23 cellular contexts compared by ENCODE assay signal in genomic region chr12:85779768-85780167, GRCh38. TPM values are rescaled to one million over a fixed set of nuclear protein-coding genes. Genes with fewer than 3 reads are reported as not detected.
DNase-seq lines count a peak whose midpoint lies in the region; ATAC-seq, FAIRE-seq and TF ChIP-seq lines count a peak whose summit lies in the region.
"Had no signal": no experiment of that assay in that cellular context is flagged by ENCODE, and none has a peak within 500 bp of the region (broad histone marks: within the 10 kb centered on the region; RNA-seq: fewer than 3 reads in every experiment).

No MANE protein-coding gene starts in this region.

- peaks cover 38 to 41% of the 10 kb centered on the region in 2 experiments for H3K4me1 Mint-ChIP-seq in H9
- H3K4me1 Mint-ChIP-seq: memory B cell; naive thymus-derived CD4-positive, alpha-beta T cell; stimulated activated effector memory CD8-positive, alpha-beta T cell treated with anti-CD3 and anti-CD28 coated beads, Interleukin-12 subunit alpha, Interleukin-12 subunit beta, amount 100 ng/mL, for 72 hours had no signal

- H2BK120ac ChIP-seq in H9 (ENCODE audit: low read depth, low read length, poor library complexity, severe bottlenecking) (no peak overlapping the region), H1 (replicated peaks; ENCODE audit: low read depth, low read length) (no peak overlapping the region)

- H3K27me3 ChIP-seq in H9 (ENCODE audit: insufficient read depth, low read length) (no peaks in the 10 kb centered on the region), H1 (replicated peaks in 1 of 4; ENCODE audit: control insufficient read depth in 3 of 4, extremely low read depth in 1 of 4, insufficient read depth in 3 of 4, low read length in 3 of 4) (no peaks in the 10 kb centered on the region)
- H3K27me3 ChIP-seq: esophagus muscularis mucosa, right lobe of liver, thyroid gland had no signal

- peak overlapping the region in 2 of 3 experiments; percentile 60 to 78; a peak in 4 of 7 replicates for H3K27ac Mint-ChIP-seq in H9
- H3K27ac Mint-ChIP-seq: activated CD8-positive, alpha-beta T cell treated with anti-CD3 and anti-CD28 coated beads for 36 hours; activated naive CD4-positive, alpha-beta T cell treated with anti-CD3 and anti-CD28 coated beads for 36 hours; memory B cell; naive thymus-derived CD4-positive, alpha-beta T cell; stimulated activated effector memory CD8-positive, alpha-beta T cell treated with anti-CD3 and anti-CD28 coated beads, Interleukin-12 subunit alpha, Interleukin-12 subunit beta, amount 100 ng/mL, for 72 hours had no signal

- H3K79me2 ChIP-seq in H9 (ENCODE audit: insufficient read depth, low read length): no peaks in the 10 kb centered on the region
- no peaks in the 10 kb centered on the region for H3K79me2 ChIP-seq in H1 (ENCODE audit: control insufficient read depth in 1 of 2, insufficient read depth in 2 of 2, low read length in 2 of 2)

- TF ChIP-seq CTCF in H9 (conservative IDR thresholded peaks at IDR 0.05): no peak
- no peak for TF ChIP-seq CTCF in H1 (IDR thresholded peaks at IDR 0.05; ENCODE audit: control extremely low read depth in 1 of 3, insufficient read depth in 1 of 3, low read depth in 1 of 3, low read length in 3 of 3)

- H3K27ac ChIP-seq in H9 (ENCODE audit: insufficient read length, low read depth, low read length): no peak overlapping the region
- no peak overlapping the region for H3K27ac ChIP-seq in H1 (ENCODE audit: low read depth, low read length)
- H3K27ac ChIP-seq: esophagus muscularis mucosa, right lobe of liver, thyroid gland had no signal

- WGBS in H9 (ENCODE audit: extremely low coverage, insufficient read length, low lambda C conversion rate): no CpG with 5 or more reads among the region's 2 CpGs
- WGBS in H1 (ENCODE audit: extremely low coverage in 1 of 2, insufficient coverage in 1 of 2, insufficient read length in 1 of 2, insufficient replicate concordance in 2 of 2, low coverage in 1 of 2, low lambda C conversion rate in 2 of 2, missing lambda C conversion rate in 1 of 2), 2 experiments: 47% methylated on average over 2 of the region's 2 CpGs; no CpG with 5 or more reads in 1 of the 2 experiments

- H3K4ac ChIP-seq in H9 (ENCODE audit: low read depth, low read length) (no peak overlapping the region), H1 (replicated peaks; ENCODE audit: insufficient read length, low read depth, low read length) (no peak overlapping the region)

- H2BK12ac ChIP-seq in H9 (ENCODE audit: insufficient read length, low read depth, low read length): no peak overlapping the region
- H2BK12ac ChIP-seq in H1 (ENCODE audit: low read depth, low read length): no peak overlapping the region

- H3K4me1 ChIP-seq in H9 (ENCODE audit: insufficient read depth, low read length) (peaks cover 3% of the 10 kb centered on the region; the same call in 1 of the 2 replicates), H1 (replicated peaks in 1 of 4; ENCODE audit: control insufficient read depth in 3 of 4, insufficient read depth in 4 of 4, low read length in 3 of 4) (peaks cover 0 to 17% (median 1%) of the 10 kb centered on the region in 4 experiments; a peak in 2 of 7 replicates)
- H3K4me1 ChIP-seq: esophagus muscularis mucosa, right lobe of liver, thyroid gland had no signal

- H4K8ac ChIP-seq in H9 (replicated peaks; ENCODE audit: insufficient read length, low read depth, low read length): no peak overlapping the region
- H4K8ac ChIP-seq in H1 (ENCODE audit: extremely low read depth, insufficient read depth, low read length): no peak overlapping the region

- H3K27me3 Mint-ChIP-seq in H9 (ENCODE audit: low read depth): no peaks in the 10 kb centered on the region
- H3K27me3 Mint-ChIP-seq: activated CD8-positive, alpha-beta T cell treated with anti-CD3 and anti-CD28 coated beads for 36 hours; memory B cell; naive thymus-derived CD4-positive, alpha-beta T cell had no signal

- no peak overlapping the region for H3K18ac ChIP-seq in H9 (ENCODE audit: insufficient read length, low read depth, low read length)
- H3K18ac ChIP-seq in H1 (ENCODE audit: extremely low read depth, low read length): no peak overlapping the region; the same call in 1 of the 2 replicates

- H3K23me2 ChIP-seq in H9 (ENCODE audit: insufficient read length, low read depth, low read length, poor library complexity, severe bottlenecking) (no peaks in the 10 kb centered on the region), H1 (ENCODE audit: low read depth, low read length) (no peaks in the 10 kb centered on the region; the same call in 1 of the 2 replicates)

- H3K79me1 ChIP-seq in H9 (ENCODE audit: insufficient read depth, low read depth, low read length, poor library complexity, severe bottlenecking) (no peaks in the 10 kb centered on the region), H1 (ENCODE audit: low read depth, low read length) (no peaks in the 10 kb centered on the region)

- H2AK5ac ChIP-seq in H9 (ENCODE audit: insufficient read length, low read length): no peak overlapping the region
- no peak overlapping the region for H2AK5ac ChIP-seq in H1 (ENCODE audit: low read depth, low read length)

- H2AFZ ChIP-seq in H9 (ENCODE audit: low read length) (no peak overlapping the region), H1 (ENCODE audit: low read length) (no peak overlapping the region)

- no peak overlapping the region for H3T11ph ChIP-seq in H9 (ENCODE audit: low read length)

- ATAC-seq in HG02678 (IDR thresholded peaks at IDR 0.05; ENCODE audit: unreplicated experiment): no peak
- ATAC-seq: activated CD8-positive, alpha-beta T cell treated with anti-CD3 and anti-CD28 coated beads for 36 hours; activated T-cell treated with anti-CD3 and anti-CD28 coated beads, Interleukin-2, amount 50 U/mL, for 4 hours; naive thymus-derived CD4-positive, alpha-beta T cell; right lobe of liver; SK-N-SH treated with all-trans-retinoic acid at 6 μM for 48 hours; stimulated activated effector memory CD8-positive, alpha-beta T cell treated with anti-CD3 and anti-CD28 coated beads, Interleukin-12 subunit alpha, Interleukin-12 subunit beta, amount 100 ng/mL, for 72 hours had no signal

- H4K5ac ChIP-seq in H9 (ENCODE audit: insufficient read length, low read depth, low read length) (no peak overlapping the region), H1 (ENCODE audit: insufficient read length, low read depth, low read length) (no peak overlapping the region)

- H3K4me2 ChIP-seq in H9 (ENCODE audit: insufficient read depth, insufficient read length, low read length) (no peak overlapping the region), H1 (ENCODE audit: insufficient read depth in 1 of 2, low read depth in 2 of 2, low read length in 2 of 2) (0 out of 4 replicates have a peak overlapping the region, but pooled peaks have one; percentile 0 to 36)

- no peak for DNase-seq in H9
- peak; percentile 96 for DNase-seq in NCI-H146 (lab: John Stamatoyannopoulos, UW)
- peak; percentile 98 for DNase-seq in NCI-H69 (lab: John Stamatoyannopoulos, UW)
- no peak for DNase-seq in H1 (ENCODE audit: low read depth in 1 of 2, low spot score in 2 of 2)
- DNase-seq in KBM-7: no peak
- DNase-seq in stimulated activated CD4-positive, alpha-beta T cell treated with anti-CD3 and anti-CD28 coated beads, Interleukin-15, amount 100 ng/mL, for 24 hours: no peak
- DNase-seq: activated CD4-positive, CD25-positive, alpha-beta regulatory T cell; activated CD8-positive, alpha-beta T cell treated with anti-CD3 and anti-CD28 coated beads for 36 hours; activated naive CD4-positive, alpha-beta T cell treated with anti-CD3 and anti-CD28 coated beads for 36 hours; activated T-cell treated with anti-CD3 and anti-CD28 coated beads, Interleukin-2, amount 50 U/mL, for 4 hours; AML-193; anterior cingulate cortex; cerebellar nuclear complex; effector CD4-positive, alpha-beta T cell; naive thymus-derived CD4-positive, alpha-beta T cell; NCI-H82; right lobe of liver; thyroid gland had no signal

- H2BK5ac ChIP-seq in H9 (ENCODE audit: insufficient read length, low read length) (no peak overlapping the region), H1 (ENCODE audit: low read depth, low read length) (no peak overlapping the region)

- no peak overlapping the region for H3K4me3 ChIP-seq in H1 (ENCODE audit: extremely low read depth in 1 of 4, insufficient read depth in 2 of 4, low read depth in 3 of 4, low read length in 4 of 4)
- H3K4me3 ChIP-seq: esophagus muscularis mucosa, right lobe of liver, thyroid gland had no signal

- no peaks in the 10 kb centered on the region; a peak in 1 of 7 replicates for H3K36me3 Mint-ChIP-seq in H9 (ENCODE audit: insufficient read depth in 1 of 3, low read depth in 3 of 3)
- H3K36me3 Mint-ChIP-seq: memory B cell; naive thymus-derived CD4-positive, alpha-beta T cell; stimulated activated effector memory CD8-positive, alpha-beta T cell treated with anti-CD3 and anti-CD28 coated beads, Interleukin-12 subunit alpha, Interleukin-12 subunit beta, amount 100 ng/mL, for 72 hours had no signal

- TF ChIP-seq RAD21 in H1 (IDR thresholded peaks at IDR 0.05 in 1 of 2, conservative IDR thresholded peaks at IDR 0.05 in 1 of 2; ENCODE audit: low read depth in 2 of 2, low read length in 2 of 2): no peak

- H2BK20ac ChIP-seq in H9 (ENCODE audit: low read depth, low read length, poor library complexity, severe bottlenecking): no peak overlapping the region
- H2BK20ac ChIP-seq in H1 (ENCODE audit: low read length): 0 out of 2 replicates have a peak overlapping the region, but pooled peaks have one; percentile 38

- CTCF ChIA-PET in H1 (lab: Charles Lee; ENCODE audit: partially characterized antibody): no interaction called here

- in situ Hi-C loops in KBM-7 (cut with MboI; ENCODE audit: low pct_unique_long_range_greater_than_20kb, low sequenced_read_pairs): no loop called here

- TF ChIP-seq POLR2A in H1 (IDR thresholded peaks at IDR 0.05; ENCODE audit: control extremely low read depth in 1 of 2, low read depth in 2 of 2, low read length in 2 of 2): no peak

- no peaks in the 10 kb centered on the region for H3K9me3 Mint-ChIP-seq in H9
- H3K9me3 Mint-ChIP-seq: activated CD8-positive, alpha-beta T cell treated with anti-CD3 and anti-CD28 coated beads for 36 hours; activated T-cell treated with anti-CD3 and anti-CD28 coated beads, Interleukin-2, amount 50 U/mL, for 4 hours had no signal

- H3K14ac ChIP-seq in H9 (ENCODE audit: insufficient read depth, low read length) (no peak overlapping the region), H1 (ENCODE audit: insufficient read length) (no peak overlapping the region)

- no peaks in the 10 kb centered on the region for H3K36me3 ChIP-seq in H1 (ENCODE audit: control insufficient read depth in 2 of 4, insufficient read depth in 4 of 4, low read length in 3 of 4)
- H3K36me3 ChIP-seq: esophagus muscularis mucosa, right lobe of liver, thyroid gland had no signal

- H4K91ac ChIP-seq in H9 (ENCODE audit: insufficient read length, low read depth, low read length) (no peak overlapping the region), H1 (replicated peaks; ENCODE audit: insufficient read length, low read length) (no peak overlapping the region)

- H2BK15ac ChIP-seq in H9 (ENCODE audit: low read depth, low read length) (no peak overlapping the region), H1 (ENCODE audit: low read length) (no peak overlapping the region)

- H3K23ac ChIP-seq in H9 (ENCODE audit: insufficient read length, low read depth, low read length) (no peak overlapping the region), H1 (ENCODE audit: insufficient read length) (no peak overlapping the region)

- FAIRE-seq in H1 (lab: Jason Lieb, UNC): no peak

- peak overlapping the region in 1 of 2 experiments; percentile 4; a peak in 1 of 5 replicates for H3K4me3 Mint-ChIP-seq in H9
- H3K4me3 Mint-ChIP-seq: activated CD8-positive, alpha-beta T cell treated with anti-CD3 and anti-CD28 coated beads for 36 hours; activated naive CD4-positive, alpha-beta T cell treated with anti-CD3 and anti-CD28 coated beads for 36 hours; activated T-cell treated with anti-CD3 and anti-CD28 coated beads, Interleukin-2, amount 50 U/mL, for 4 hours; memory B cell; naive thymus-derived CD4-positive, alpha-beta T cell; stimulated activated effector memory CD8-positive, alpha-beta T cell treated with anti-CD3 and anti-CD28 coated beads, Interleukin-12 subunit alpha, Interleukin-12 subunit beta, amount 100 ng/mL, for 72 hours had no signal

- H3K9me3 ChIP-seq in H9 (ENCODE audit: control insufficient read depth, low read depth, low read length) (no peaks in the 10 kb centered on the region), H1 (ENCODE audit: insufficient read depth in 2 of 2, low read depth in 1 of 2, low read length in 1 of 2) (no peaks in the 10 kb centered on the region)
- H3K9me3 ChIP-seq: esophagus muscularis mucosa, right lobe of liver, thyroid gland had no signal

- H3K56ac ChIP-seq in H9 (ENCODE audit: insufficient read length, low read depth, low read length) (no peak overlapping the region), H1 (replicated peaks; ENCODE audit: insufficient read length, low read depth, low read length) (no peak overlapping the region)

- H4K20me1 ChIP-seq in H9 (ENCODE audit: control insufficient read depth, insufficient read depth, insufficient read length) (no peaks in the 10 kb centered on the region), H1 (replicated peaks in 1 of 2; ENCODE audit: control insufficient read depth in 1 of 2, insufficient read depth in 2 of 2, low read length in 2 of 2) (no peaks in the 10 kb centered on the region)

- no peak for TF ChIP-seq EP300 in H1 (IDR thresholded peaks at IDR 0.05; ENCODE audit: borderline replicate concordance in 1 of 2, low read depth in 2 of 2, low read length in 2 of 2)

- no peak overlapping the region for H3K9ac ChIP-seq in H9 (ENCODE audit: extremely low read depth, insufficient read length, low read length)
- H3K9ac ChIP-seq in H1 (replicated peaks in 1 of 4; ENCODE audit: extremely low read depth in 1 of 4, low read depth in 3 of 4, low read length in 3 of 4): no peak overlapping the region

- POLR2A ChIA-PET in H1 (lab: Charles Lee; ENCODE audit: partially characterized antibody): no interaction called here

RNA-seq across cellular contexts. Expression of gene RASSF9, which starts 56.4 kb away (rescaled TPM):
- 0.04 TPM in 2 replicates for total RNA-seq in H9 (2021)
- 0.25 and 0.39 TPM in 2 replicates for total RNA-seq in H1 (2021; fragmentation: NEBNext Ultra II Directional; extraction: Animal tissue kit (Norgen Biotek cat#: 25700))
- polyA plus RNA-seq in H1 (2011; rRNA removed): 0.02 and 0.06 TPM in 2 replicates
- polyA plus RNA-seq in H1 (2011; cell fraction: cytosol; rRNA removed): 0.06 TPM
- polyA plus RNA-seq in H1 (2011; cell fraction: nucleus; rRNA removed): 0.04 TPM
- 0.05 to 0.21 TPM (median 0.08 TPM) in 4 replicates for polyA plus RNA-seq in H1 (2012, experiment 1 of 2)
- not detected for polyA plus RNA-seq in H1 (2012, experiment 2 of 2)
- 0.24 TPM for polyA plus RNA-seq in H1 (2013, experiment 1 of 2)
- polyA plus RNA-seq in H1 (2013, experiment 2 of 2): 0.24 TPM
- 0.09 and 0.22 TPM in 2 replicates for polyA minus RNA-seq in H1 (2011; rRNA and poly(A)+ RNA removed)
- 0.22 TPM for polyA minus RNA-seq in H1 (2011; cell fraction: cytosol; rRNA and poly(A)+ RNA removed)
- polyA minus RNA-seq in H1 (2011; cell fraction: nucleus; rRNA and poly(A)+ RNA removed): 0.20 TPM
- total RNA-seq: activated CD8-positive, alpha-beta T cell treated with anti-CD3 and anti-CD28 coated beads for 36 hours; activated naive CD4-positive, alpha-beta T cell treated with anti-CD3 and anti-CD28 coated beads for 36 hours; activated T-cell treated with anti-CD3 and anti-CD28 coated beads, Interleukin-2, amount 50 U/mL, for 4 hours; naive thymus-derived CD4-positive, alpha-beta T cell had no signal
- polyA plus RNA-seq: naive thymus-derived CD4-positive, alpha-beta T cell had no signal

Comparison
In these comparisons a context has a peak if more than half of its experiments do, and no peak if none do; other contexts are left out.
1. DNase-seq: peak in NCI-H146 (single experiment) and NCI-H69 (single experiment); none in H9 (single experiment), H1 (0 of 2), KBM-7 (single experiment) and stimulated activated CD4-positive, alpha-beta T cell treated with anti-CD3 and anti-CD28 coated beads, Interleukin-15, amount 100 ng/mL, for 24 hours (single experiment).